1 cellular context compared by ENCODE assay signal in the genomic region with DNA sequence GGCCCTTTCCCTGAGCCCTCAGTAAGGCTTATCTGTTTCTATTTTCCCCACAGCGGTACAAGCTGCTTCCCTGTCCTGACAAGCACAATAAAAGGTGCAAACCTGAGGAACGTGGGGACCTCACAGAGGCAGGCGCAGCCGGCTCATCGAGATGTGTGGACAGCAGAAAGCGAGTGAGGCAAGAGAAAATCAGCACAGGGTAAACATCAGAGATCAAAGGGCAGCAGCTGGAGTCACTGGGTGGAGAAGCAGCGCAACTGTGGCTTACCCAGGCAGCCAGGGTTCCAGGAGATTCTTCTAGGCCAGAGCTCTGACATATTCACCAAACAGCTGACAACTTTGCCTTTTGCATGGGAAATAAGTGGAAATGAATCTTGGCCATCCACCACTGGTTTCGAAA.
TF ChIP-seq lines count a peak whose summit lies in the region.

No MANE protein-coding gene starts in this region.

TF ChIP-seq in HepG2, 621 proteins besides CTCF, POLR2A, EP300 and RAD21 (continued from another document and continues in another):
- TF ChIP-seq, protein P1, sequence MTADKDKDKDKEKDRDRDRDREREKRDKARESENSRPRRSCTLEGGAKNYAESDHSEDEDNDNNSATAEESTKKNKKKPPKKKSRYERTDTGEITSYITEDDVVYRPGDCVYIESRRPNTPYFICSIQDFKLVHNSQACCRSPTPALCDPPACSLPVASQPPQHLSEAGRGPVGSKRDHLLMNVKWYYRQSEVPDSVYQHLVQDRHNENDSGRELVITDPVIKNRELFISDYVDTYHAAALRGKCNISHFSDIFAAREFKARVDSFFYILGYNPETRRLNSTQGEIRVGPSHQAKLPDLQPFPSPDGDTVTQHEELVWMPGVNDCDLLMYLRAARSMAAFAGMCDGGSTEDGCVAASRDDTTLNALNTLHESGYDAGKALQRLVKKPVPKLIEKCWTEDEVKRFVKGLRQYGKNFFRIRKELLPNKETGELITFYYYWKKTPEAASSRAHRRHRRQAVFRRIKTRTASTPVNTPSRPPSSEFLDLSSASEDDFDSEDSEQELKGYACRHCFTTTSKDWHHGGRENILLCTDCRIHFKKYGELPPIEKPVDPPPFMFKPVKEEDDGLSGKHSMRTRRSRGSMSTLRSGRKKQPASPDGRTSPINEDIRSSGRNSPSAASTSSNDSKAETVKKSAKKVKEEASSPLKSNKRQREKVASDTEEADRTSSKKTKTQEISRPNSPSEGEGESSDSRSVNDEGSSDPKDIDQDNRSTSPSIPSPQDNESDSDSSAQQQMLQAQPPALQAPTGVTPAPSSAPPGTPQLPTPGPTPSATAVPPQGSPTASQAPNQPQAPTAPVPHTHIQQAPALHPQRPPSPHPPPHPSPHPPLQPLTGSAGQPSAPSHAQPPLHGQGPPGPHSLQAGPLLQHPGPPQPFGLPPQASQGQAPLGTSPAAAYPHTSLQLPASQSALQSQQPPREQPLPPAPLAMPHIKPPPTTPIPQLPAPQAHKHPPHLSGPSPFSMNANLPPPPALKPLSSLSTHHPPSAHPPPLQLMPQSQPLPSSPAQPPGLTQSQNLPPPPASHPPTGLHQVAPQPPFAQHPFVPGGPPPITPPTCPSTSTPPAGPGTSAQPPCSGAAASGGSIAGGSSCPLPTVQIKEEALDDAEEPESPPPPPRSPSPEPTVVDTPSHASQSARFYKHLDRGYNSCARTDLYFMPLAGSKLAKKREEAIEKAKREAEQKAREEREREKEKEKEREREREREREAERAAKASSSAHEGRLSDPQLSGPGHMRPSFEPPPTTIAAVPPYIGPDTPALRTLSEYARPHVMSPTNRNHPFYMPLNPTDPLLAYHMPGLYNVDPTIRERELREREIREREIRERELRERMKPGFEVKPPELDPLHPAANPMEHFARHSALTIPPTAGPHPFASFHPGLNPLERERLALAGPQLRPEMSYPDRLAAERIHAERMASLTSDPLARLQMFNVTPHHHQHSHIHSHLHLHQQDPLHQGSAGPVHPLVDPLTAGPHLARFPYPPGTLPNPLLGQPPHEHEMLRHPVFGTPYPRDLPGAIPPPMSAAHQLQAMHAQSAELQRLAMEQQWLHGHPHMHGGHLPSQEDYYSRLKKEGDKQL (CRISPR knock-in tag; IDR thresholded peaks at IDR 0.05; ENCODE audit: low read depth): peak; percentile 49; the same call in 1 of the 2 replicates
- TF ChIP-seq TARDBP (CRISPR knock-in tag; IDR thresholded peaks at IDR 0.05): peak; percentile 76; the same call in 1 of the 2 replicates
- TF ChIP-seq SP5 (CRISPR knock-in tag; IDR thresholded peaks at IDR 0.05; ENCODE audit: borderline replicate concordance, low read depth): peak; percentile 77
- TF ChIP-seq, protein P2, sequence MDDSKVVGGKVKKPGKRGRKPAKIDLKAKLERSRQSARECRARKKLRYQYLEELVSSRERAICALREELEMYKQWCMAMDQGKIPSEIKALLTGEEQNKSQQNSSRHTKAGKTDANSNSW (CRISPR knock-in tag; IDR thresholded peaks at IDR 0.05; ENCODE audit: borderline replicate concordance): no peak
- no peak for TF ChIP-seq NR3C1 (CRISPR knock-in tag; IDR thresholded peaks at IDR 0.05)
- TF ChIP-seq TBL1XR1 (IDR thresholded peaks at IDR 0.05; ENCODE audit: borderline replicate concordance, low read length, partially characterized antibody): no peak
- TF ChIP-seq ZNF713 (CRISPR knock-in tag; IDR thresholded peaks at IDR 0.05): no peak
- TF ChIP-seq, protein P3, sequence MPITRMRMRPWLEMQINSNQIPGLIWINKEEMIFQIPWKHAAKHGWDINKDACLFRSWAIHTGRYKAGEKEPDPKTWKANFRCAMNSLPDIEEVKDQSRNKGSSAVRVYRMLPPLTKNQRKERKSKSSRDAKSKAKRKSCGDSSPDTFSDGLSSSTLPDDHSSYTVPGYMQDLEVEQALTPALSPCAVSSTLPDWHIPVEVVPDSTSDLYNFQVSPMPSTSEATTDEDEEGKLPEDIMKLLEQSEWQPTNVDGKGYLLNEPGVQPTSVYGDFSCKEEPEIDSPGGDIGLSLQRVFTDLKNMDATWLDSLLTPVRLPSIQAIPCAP (CRISPR knock-in tag; IDR thresholded peaks at IDR 0.05; ENCODE audit: low read depth): no peak
- TF ChIP-seq ZNF441 (CRISPR knock-in tag; IDR thresholded peaks at IDR 0.05; ENCODE audit: borderline replicate concordance): peak; percentile 83
- TF ChIP-seq RFX3 (CRISPR knock-in tag; IDR thresholded peaks at IDR 0.05): no peak
- TF ChIP-seq, protein P4, sequence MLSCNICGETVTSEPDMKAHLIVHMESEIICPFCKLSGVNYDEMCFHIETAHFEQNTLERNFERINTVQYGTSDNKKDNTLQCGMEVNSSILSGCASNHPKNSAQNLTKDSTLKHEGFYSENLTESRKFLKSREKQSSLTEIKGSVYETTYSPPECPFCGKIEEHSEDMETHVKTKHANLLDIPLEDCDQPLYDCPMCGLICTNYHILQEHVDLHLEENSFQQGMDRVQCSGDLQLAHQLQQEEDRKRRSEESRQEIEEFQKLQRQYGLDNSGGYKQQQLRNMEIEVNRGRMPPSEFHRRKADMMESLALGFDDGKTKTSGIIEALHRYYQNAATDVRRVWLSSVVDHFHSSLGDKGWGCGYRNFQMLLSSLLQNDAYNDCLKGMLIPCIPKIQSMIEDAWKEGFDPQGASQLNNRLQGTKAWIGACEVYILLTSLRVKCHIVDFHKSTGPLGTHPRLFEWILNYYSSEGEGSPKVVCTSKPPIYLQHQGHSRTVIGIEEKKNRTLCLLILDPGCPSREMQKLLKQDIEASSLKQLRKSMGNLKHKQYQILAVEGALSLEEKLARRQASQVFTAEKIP (CRISPR knock-in tag; IDR thresholded peaks at IDR 0.05; ENCODE audit: borderline replicate concordance): no peak
- TF ChIP-seq THAP11 (CRISPR knock-in tag; IDR thresholded peaks at IDR 0.05): peak; percentile 67
- TF ChIP-seq ZNF274 (CRISPR knock-in tag; IDR thresholded peaks at IDR 0.05): no peak
- TF ChIP-seq ZFP82 (CRISPR knock-in tag; IDR thresholded peaks at IDR 0.05; ENCODE audit: borderline replicate concordance): no peak
- TF ChIP-seq KDM5B (CRISPR knock-in tag; IDR thresholded peaks at IDR 0.05; ENCODE audit: borderline replicate concordance): no peak
- TF ChIP-seq MED13 (CRISPR knock-in tag; IDR thresholded peaks at IDR 0.05): no peak
- no peak for TF ChIP-seq ZNF7 (CRISPR knock-in tag; IDR thresholded peaks at IDR 0.05)
- no peak for TF ChIP-seq ZNF329 (CRISPR knock-in tag; IDR thresholded peaks at IDR 0.05; ENCODE audit: low read depth)
- TF ChIP-seq ZNF468 (CRISPR knock-in tag; IDR thresholded peaks at IDR 0.05): no peak
- no peak for TF ChIP-seq ZNF841 (CRISPR knock-in tag; IDR thresholded peaks at IDR 0.05; ENCODE audit: borderline replicate concordance)
- 0 out of 2 replicates have a peak, but pooled peaks have one; percentile 49 for TF ChIP-seq ZFP1 (CRISPR knock-in tag; IDR thresholded peaks at IDR 0.05)
- TF ChIP-seq ZNF772 (CRISPR knock-in tag; IDR thresholded peaks at IDR 0.05): 0 out of 2 replicates have a peak, but pooled peaks have one; percentile 43
- TF ChIP-seq, protein P5, sequence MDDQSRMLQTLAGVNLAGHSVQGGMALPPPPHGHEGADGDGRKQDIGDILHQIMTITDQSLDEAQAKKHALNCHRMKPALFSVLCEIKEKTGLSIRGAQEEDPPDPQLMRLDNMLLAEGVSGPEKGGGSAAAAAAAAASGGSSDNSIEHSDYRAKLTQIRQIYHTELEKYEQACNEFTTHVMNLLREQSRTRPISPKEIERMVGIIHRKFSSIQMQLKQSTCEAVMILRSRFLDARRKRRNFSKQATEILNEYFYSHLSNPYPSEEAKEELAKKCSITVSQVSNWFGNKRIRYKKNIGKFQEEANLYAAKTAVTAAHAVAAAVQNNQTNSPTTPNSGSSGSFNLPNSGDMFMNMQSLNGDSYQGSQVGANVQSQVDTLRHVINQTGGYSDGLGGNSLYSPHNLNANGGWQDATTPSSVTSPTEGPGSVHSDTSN (CRISPR knock-in tag; IDR thresholded peaks at IDR 0.05; ENCODE audit: borderline replicate concordance): no peak
- TF ChIP-seq, protein P6, sequence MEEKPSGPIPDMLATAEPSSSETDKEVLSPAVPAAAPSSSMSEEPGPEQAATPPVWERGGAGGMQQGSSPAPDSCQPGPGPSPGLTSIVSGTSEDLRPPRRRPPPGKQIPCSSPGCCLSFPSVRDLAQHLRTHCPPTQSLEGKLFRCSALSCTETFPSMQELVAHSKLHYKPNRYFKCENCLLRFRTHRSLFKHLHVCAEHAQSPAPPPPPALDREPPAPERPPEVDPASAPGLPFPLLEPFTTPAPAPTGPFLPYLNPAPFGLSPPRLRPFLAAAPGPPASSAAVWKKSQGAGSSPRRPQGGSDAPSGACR (CRISPR knock-in tag; IDR thresholded peaks at IDR 0.05): no peak
- no peak; the same call in 1 of the 2 replicates for TF ChIP-seq ZFY (CRISPR knock-in tag; IDR thresholded peaks at IDR 0.05)
- TF ChIP-seq, protein P7, sequence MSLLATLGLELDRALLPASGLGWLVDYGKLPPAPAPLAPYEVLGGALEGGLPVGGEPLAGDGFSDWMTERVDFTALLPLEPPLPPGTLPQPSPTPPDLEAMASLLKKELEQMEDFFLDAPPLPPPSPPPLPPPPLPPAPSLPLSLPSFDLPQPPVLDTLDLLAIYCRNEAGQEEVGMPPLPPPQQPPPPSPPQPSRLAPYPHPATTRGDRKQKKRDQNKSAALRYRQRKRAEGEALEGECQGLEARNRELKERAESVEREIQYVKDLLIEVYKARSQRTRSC (CRISPR knock-in tag; IDR thresholded peaks at IDR 0.05; ENCODE audit: low read depth): no peak
- peak; percentile 20; the same call in 1 of the 2 replicates for TF ChIP-seq ETV5 (CRISPR knock-in tag; IDR thresholded peaks at IDR 0.05; ENCODE audit: borderline replicate concordance)
- no peak for TF ChIP-seq POLR2AphosphoS5 (IDR thresholded peaks at IDR 0.05; ENCODE audit: low read depth, low read length)
- TF ChIP-seq POLR2G (IDR thresholded peaks at IDR 0.05; ENCODE audit: low read depth, low read length): no peak
- TF ChIP-seq IKZF1 (IDR thresholded peaks at IDR 0.05): no peak
- TF ChIP-seq, protein P8, sequence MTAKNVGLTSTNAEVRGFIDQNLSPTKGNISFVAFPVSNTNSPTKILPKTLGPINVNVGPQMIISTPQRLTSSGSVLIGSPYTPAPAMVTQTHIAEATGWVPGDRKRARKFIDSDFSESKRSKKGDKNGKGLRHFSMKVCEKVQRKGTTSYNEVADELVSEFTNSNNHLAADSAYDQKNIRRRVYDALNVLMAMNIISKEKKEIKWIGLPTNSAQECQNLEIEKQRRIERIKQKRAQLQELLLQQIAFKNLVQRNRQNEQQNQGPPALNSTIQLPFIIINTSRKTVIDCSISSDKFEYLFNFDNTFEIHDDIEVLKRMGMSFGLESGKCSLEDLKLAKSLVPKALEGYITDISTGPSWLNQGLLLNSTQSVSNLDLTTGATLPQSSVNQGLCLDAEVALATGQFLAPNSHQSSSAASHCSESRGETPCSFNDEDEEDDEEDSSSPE (CRISPR knock-in tag; IDR thresholded peaks at IDR 0.05): no peak
- TF ChIP-seq ZNF143 (CRISPR knock-in tag; IDR thresholded peaks at IDR 0.05): no peak
- no peak for TF ChIP-seq ZNF160 (CRISPR knock-in tag; IDR thresholded peaks at IDR 0.05)
- no peak for TF ChIP-seq NCOA5 (CRISPR knock-in tag; IDR thresholded peaks at IDR 0.05)
- peak; percentile 70 for TF ChIP-seq BCL6 (CRISPR knock-in tag; IDR thresholded peaks at IDR 0.05)
- TF ChIP-seq SOX6 (IDR thresholded peaks at IDR 0.05): no peak
- TF ChIP-seq SOX6 (CRISPR knock-in tag; IDR thresholded peaks at IDR 0.05): peak; percentile 77
- TF ChIP-seq GFI1 (CRISPR knock-in tag; IDR thresholded peaks at IDR 0.05; ENCODE audit: borderline replicate concordance): peak; percentile 100
- TF ChIP-seq ZBTB8A (CRISPR knock-in tag; IDR thresholded peaks at IDR 0.05; ENCODE audit: borderline replicate concordance, low read depth): no peak
- TF ChIP-seq, protein P9, sequence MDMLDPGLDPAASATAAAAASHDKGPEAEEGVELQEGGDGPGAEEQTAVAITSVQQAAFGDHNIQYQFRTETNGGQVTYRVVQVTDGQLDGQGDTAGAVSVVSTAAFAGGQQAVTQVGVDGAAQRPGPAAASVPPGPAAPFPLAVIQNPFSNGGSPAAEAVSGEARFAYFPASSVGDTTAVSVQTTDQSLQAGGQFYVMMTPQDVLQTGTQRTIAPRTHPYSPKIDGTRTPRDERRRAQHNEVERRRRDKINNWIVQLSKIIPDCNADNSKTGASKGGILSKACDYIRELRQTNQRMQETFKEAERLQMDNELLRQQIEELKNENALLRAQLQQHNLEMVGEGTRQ (IDR thresholded peaks at IDR 0.05; ENCODE audit: low read depth, low read length): no peak
- TF ChIP-seq, protein P9 (CRISPR knock-in tag; IDR thresholded peaks at IDR 0.05; ENCODE audit: borderline replicate concordance): no peak
- TF ChIP-seq TAF1 (CRISPR knock-in tag; IDR thresholded peaks at IDR 0.05): no peak
- no peak for TF ChIP-seq RFX1 (IDR thresholded peaks at IDR 0.05)
- peak; percentile 85 for TF ChIP-seq GATAD2A (CRISPR knock-in tag; IDR thresholded peaks at IDR 0.05)
- TF ChIP-seq, protein P10, sequence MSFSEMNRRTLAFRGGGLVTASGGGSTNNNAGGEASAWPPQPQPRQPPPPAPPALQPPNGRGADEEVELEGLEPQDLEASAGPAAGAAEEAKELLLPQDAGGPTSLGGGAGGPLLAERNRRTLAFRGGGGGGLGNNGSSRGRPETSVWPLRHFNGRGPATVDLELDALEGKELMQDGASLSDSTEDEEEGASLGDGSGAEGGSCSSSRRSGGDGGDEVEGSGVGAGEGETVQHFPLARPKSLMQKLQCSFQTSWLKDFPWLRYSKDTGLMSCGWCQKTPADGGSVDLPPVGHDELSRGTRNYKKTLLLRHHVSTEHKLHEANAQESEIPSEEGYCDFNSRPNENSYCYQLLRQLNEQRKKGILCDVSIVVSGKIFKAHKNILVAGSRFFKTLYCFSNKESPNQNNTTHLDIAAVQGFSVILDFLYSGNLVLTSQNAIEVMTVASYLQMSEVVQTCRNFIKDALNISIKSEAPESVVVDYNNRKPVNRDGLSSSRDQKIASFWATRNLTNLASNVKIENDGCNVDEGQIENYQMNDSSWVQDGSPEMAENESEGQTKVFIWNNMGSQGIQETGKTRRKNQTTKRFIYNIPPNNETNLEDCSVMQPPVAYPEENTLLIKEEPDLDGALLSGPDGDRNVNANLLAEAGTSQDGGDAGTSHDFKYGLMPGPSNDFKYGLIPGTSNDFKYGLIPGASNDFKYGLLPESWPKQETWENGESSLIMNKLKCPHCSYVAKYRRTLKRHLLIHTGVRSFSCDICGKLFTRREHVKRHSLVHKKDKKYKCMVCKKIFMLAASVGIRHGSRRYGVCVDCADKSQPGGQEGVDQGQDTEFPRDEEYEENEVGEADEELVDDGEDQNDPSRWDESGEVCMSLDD (CRISPR knock-in tag; IDR thresholded peaks at IDR 0.05; ENCODE audit: borderline replicate concordance): peak; percentile 36; the same call in 1 of the 2 replicates
- TF ChIP-seq, protein P11, sequence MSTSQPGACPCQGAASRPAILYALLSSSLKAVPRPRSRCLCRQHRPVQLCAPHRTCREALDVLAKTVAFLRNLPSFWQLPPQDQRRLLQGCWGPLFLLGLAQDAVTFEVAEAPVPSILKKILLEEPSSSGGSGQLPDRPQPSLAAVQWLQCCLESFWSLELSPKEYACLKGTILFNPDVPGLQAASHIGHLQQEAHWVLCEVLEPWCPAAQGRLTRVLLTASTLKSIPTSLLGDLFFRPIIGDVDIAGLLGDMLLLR (CRISPR knock-in tag; IDR thresholded peaks at IDR 0.05): no peak; the same call in 1 of the 2 replicates
